ENCODE assay signal across 9 cellular contexts in genomic region chr17:28926786-28927185, GRCh38. TPM values are rescaled to one million over a fixed set of nuclear protein-coding genes. Genes with fewer than 3 reads are reported as not detected.
A peak's percentile ranks its signal among the peaks of the same experiment; 100 is the strongest.
DNase-seq lines count a peak whose midpoint lies in the region; ATAC-seq and TF ChIP-seq lines count a peak whose summit lies in the region.
"Had no signal": no experiment of that assay in that cellular context is flagged by ENCODE, and none has a peak within 500 bp of the region (broad histone marks: within the 10 kb centered on the region; RNA-seq: fewer than 3 reads in every experiment).

No MANE protein-coding gene starts in this region.

- H3K9me3 Mint-ChIP-seq in memory B cell = no peaks in the 10 kb centered on the region

- TF ChIP-seq CTCF in cardiac muscle cell (IDR thresholded peaks at IDR 0.05; ENCODE audit: low read depth, low read length) = no peak
- TF ChIP-seq CTCF in heart left ventricle (IDR thresholded peaks at IDR 0.05) = no peak
- no peak for TF ChIP-seq CTCF in ascending aorta (IDR thresholded peaks at IDR 0.05)
- no peak for TF ChIP-seq CTCF in upper lobe of right lung (IDR thresholded peaks at IDR 0.05)

- intact Hi-C loops in heart left ventricle (cut with DNase I) (no loop called here), ascending aorta (cut with DNase I) (no loop called here), upper lobe of right lung (cut with DNase I) (no loop called here)

- no peak overlapping the region for H3K4me3 Mint-ChIP-seq in memory B cell

- peaks cover 17% of the 10 kb centered on the region for H3K36me3 Mint-ChIP-seq in memory B cell

- ATAC-seq in heart left ventricle (no peak), memory B cell (ENCODE audit: low read depth) (no peak), upper lobe of right lung (no peak)

- H3K27ac Mint-ChIP-seq in memory B cell = peak overlapping the region; percentile 94

- 93 to 95% (median 94%) methylated on average over 4 of the region's 4 CpGs for WGBS in heart left ventricle, 4 donors

- H3K9me3 ChIP-seq in cardiac muscle cell (ENCODE audit: low read depth) (no peaks in the 10 kb centered on the region), heart left ventricle (peaks cover 0 to 3% (median 0%) of the 10 kb centered on the region in 12 donors), ascending aorta (peaks cover 0 to 5% of the 10 kb centered on the region in 2 donors), upper lobe of right lung (no peaks in the 10 kb centered on the region)

- no peaks in the 10 kb centered on the region for H3K27me3 Mint-ChIP-seq in memory B cell

- H3K27ac ChIP-seq in cardiac muscle cell (peak overlapping the region; percentile 9), heart left ventricle (peak overlapping the region in 5 of 12 donors; percentile 6 to 87 (median 35)), ascending aorta (peak overlapping the region; percentile 17 to 50), upper lobe of right lung (peak overlapping the region; percentile 67)

- DNase-seq in cardiac muscle cell (ENCODE audit: low read depth in 1 of 2, low spot score in 1 of 2) = no peak
- no peak for DNase-seq in heart left ventricle
- DNase-seq in ascending aorta (ENCODE audit: low spot score in 2 of 2) = no peak
- no peak for DNase-seq in memory B cell (ENCODE audit: low spot score in 2 of 2)
- DNase-seq in upper lobe of right lung = no peak
- no peak for DNase-seq in NOMO-1 treated with dmso at 0.1 percent for 144 hours (lab: John Stamatoyannopoulos, UW; ENCODE audit: unreplicated experiment)
- no peak for DNase-seq in RPMI8226
- DNase-seq in MV-4-11 (lab: John Stamatoyannopoulos, UW) = no peak
- DNase-seq: NCI-H1930 had no signal

- no peak overlapping the region for H3K4me3 ChIP-seq in cardiac muscle cell
- no peak overlapping the region for H3K4me3 ChIP-seq in heart left ventricle
- no peak overlapping the region for H3K4me3 ChIP-seq in ascending aorta
- no peak overlapping the region for H3K4me3 ChIP-seq in upper lobe of right lung

- H3K4me1 ChIP-seq in cardiac muscle cell (ENCODE audit: low read depth) (no peaks in the 10 kb centered on the region), heart left ventricle (peaks cover 0 to 48% (median 8%) of the 10 kb centered on the region in 12 donors), ascending aorta (no peaks in the 10 kb centered on the region), upper lobe of right lung (peaks cover 27% of the 10 kb centered on the region)

- H3K4me1 Mint-ChIP-seq in memory B cell = peaks cover 32% of the 10 kb centered on the region

- no peak for TF ChIP-seq POLR2A in heart left ventricle (IDR thresholded peaks at IDR 0.05)

- H3K27me3 ChIP-seq in cardiac muscle cell (no peaks in the 10 kb centered on the region), heart left ventricle (no peaks in the 10 kb centered on the region), ascending aorta (no peaks in the 10 kb centered on the region), upper lobe of right lung (no peaks in the 10 kb centered on the region)

- H3K36me3 ChIP-seq in cardiac muscle cell = peaks cover 20% of the 10 kb centered on the region
- H3K36me3 ChIP-seq in heart left ventricle = peaks cover 0 to 59% (median 51%) of the 10 kb centered on the region in 9 donors
- peaks cover 18 to 39% of the 10 kb centered on the region in 2 donors for H3K36me3 ChIP-seq in ascending aorta
- H3K36me3 ChIP-seq in upper lobe of right lung = peaks cover 43% of the 10 kb centered on the region

RNA-seq across cellular contexts. Expression of gene DHRS13, which starts 23.9 kb away (rescaled TPM):
- total RNA-seq in cardiac muscle cell (40.9 and 44.6 TPM in 2 replicates), heart left ventricle (1 to 10 TPM; 2.2 to 4.8 (median 2.6) TPM), ascending aorta (16.5 TPM), upper lobe of right lung (12.8 TPM)
- polyA plus RNA-seq in cardiac muscle cell (28.1 and 35.4 TPM in 2 replicates), heart left ventricle (1 to 10 TPM; 3.6 to 6.3 TPM)

RNA-seq across cellular contexts. Expression of gene PHF12, which starts 24.5 kb away (rescaled TPM):
- total RNA-seq in cardiac muscle cell = 45.6 and 46.1 TPM in 2 replicates
- 11.6 and 17.9 TPM in 2 replicates for polyA plus RNA-seq in cardiac muscle cell
- 10 to 100 TPM; 13.3 to 31.2 (median 21.5) TPM for total RNA-seq in heart left ventricle
- 10 to 100 TPM in 1 of 2 donors, 1 to 10 TPM in 1; 8.2 to 10.4 TPM for polyA plus RNA-seq in heart left ventricle
- total RNA-seq in ascending aorta = 35.0 TPM
- total RNA-seq in upper lobe of right lung = 40.0 TPM

RNA-seq across cellular contexts. Expression of gene FLOT2, which starts 29.3 kb away (rescaled TPM):
- 102 and 110 TPM in 2 replicates for total RNA-seq in cardiac muscle cell
- polyA plus RNA-seq in cardiac muscle cell = 145 and 158 TPM in 2 replicates
- 100 to 1,000 TPM in 3 of 9 donors, 10 to 100 TPM in 6; 81.1 to 139 (median 95.2) TPM for total RNA-seq in heart left ventricle
- polyA plus RNA-seq in heart left ventricle = 10 to 100 TPM; 52.7 to 68.5 TPM
- 72.4 TPM for total RNA-seq in ascending aorta
- total RNA-seq in upper lobe of right lung = 157 TPM
